ENCODE assay signal across 2 cellular contexts in the genomic region with DNA sequence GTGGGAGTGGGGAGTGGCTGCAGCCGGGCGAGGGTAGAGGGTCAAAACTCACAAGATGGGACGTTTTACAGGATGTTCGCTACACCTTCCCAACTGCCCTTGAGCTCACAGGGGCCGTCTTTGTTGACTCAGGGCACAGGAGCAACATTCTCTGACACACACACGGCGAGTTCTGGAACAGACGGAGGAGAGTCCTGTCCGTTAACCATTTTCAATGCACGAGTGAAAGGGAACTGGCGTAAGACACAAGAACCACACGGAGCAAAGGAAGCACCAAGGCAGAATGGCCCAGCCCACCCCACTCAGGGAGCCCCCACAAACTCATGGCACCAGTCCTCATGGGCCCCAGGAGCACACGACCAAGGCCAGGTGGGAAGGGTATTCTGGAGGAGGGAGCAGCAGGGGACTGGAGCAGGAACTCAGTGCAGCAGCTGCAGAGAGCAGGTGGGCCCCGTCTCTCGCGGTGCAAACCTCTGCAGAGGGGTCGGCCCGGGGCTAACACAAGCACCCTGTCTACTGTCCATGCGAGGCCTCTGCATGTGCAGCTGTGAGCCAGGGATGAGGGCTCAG.
A peak's percentile ranks its signal among the peaks of the same experiment; 100 is the strongest.
TF ChIP-seq lines count a peak whose summit lies in the region.

No MANE protein-coding gene starts in this region.

TF ChIP-seq in HepG2, 621 proteins besides CTCF, POLR2A, EP300 and RAD21 (continues in another document):
- 0 out of 2 replicates have a peak, but pooled peaks have one; percentile 23 for TF ChIP-seq NFKBIZ (CRISPR knock-in tag; IDR thresholded peaks at IDR 0.05)
- peak; percentile 26; the same call in 1 of the 2 replicates for TF ChIP-seq MIER2 (CRISPR knock-in tag; IDR thresholded peaks at IDR 0.05)
- peak; percentile 63; the same call in 1 of the 2 replicates for TF ChIP-seq HOXA3 (CRISPR knock-in tag; IDR thresholded peaks at IDR 0.05)
- TF ChIP-seq BCL6 (CRISPR knock-in tag; IDR thresholded peaks at IDR 0.05), result 0 out of 2 replicates have a peak, but pooled peaks have one; percentile 37
- TF ChIP-seq RARA (CRISPR knock-in tag; IDR thresholded peaks at IDR 0.05), result peak; percentile 78
- TF ChIP-seq ZNF121 (CRISPR knock-in tag; IDR thresholded peaks at IDR 0.05), result peak; percentile 39; the same call in 1 of the 2 replicates
- TF ChIP-seq ZNF556 (CRISPR knock-in tag; IDR thresholded peaks at IDR 0.05; ENCODE audit: borderline replicate concordance), result peak; percentile 68; the same call in 1 of the 2 replicates
- TF ChIP-seq MEIS1 (CRISPR knock-in tag; IDR thresholded peaks at IDR 0.05; ENCODE audit: borderline replicate concordance), result peak; percentile 39; the same call in 1 of the 2 replicates
- TF ChIP-seq ZBTB46 (CRISPR knock-in tag; IDR thresholded peaks at IDR 0.05; ENCODE audit: borderline replicate concordance), result no peak
- 0 out of 2 replicates have a peak, but pooled peaks have one; percentile 56 for TF ChIP-seq ZNF335 (CRISPR knock-in tag; IDR thresholded peaks at IDR 0.05)
- TF ChIP-seq LCORL (IDR thresholded peaks at IDR 0.05), result no peak
- peak; percentile 90 for TF ChIP-seq LCORL (CRISPR knock-in tag; IDR thresholded peaks at IDR 0.05)
- TF ChIP-seq HNF4A (CRISPR knock-in tag; IDR thresholded peaks at IDR 0.05), result peak; percentile 59
- peak; percentile 66; the same call in 1 of the 2 replicates for TF ChIP-seq ZBTB7B (CRISPR knock-in tag; IDR thresholded peaks at IDR 0.05)
- 0 out of 2 replicates have a peak, but pooled peaks have one; percentile 38 for TF ChIP-seq ZBTB21 (CRISPR knock-in tag; IDR thresholded peaks at IDR 0.05)
- TF ChIP-seq ZNF883 (CRISPR knock-in tag; IDR thresholded peaks at IDR 0.05; ENCODE audit: not compliant biosample characterization), result no peak
- TF ChIP-seq ZNF609 (CRISPR knock-in tag; IDR thresholded peaks at IDR 0.05; ENCODE audit: borderline replicate concordance), result 0 out of 2 replicates have a peak, but pooled peaks have one; percentile 37
- no peak for TF ChIP-seq KLF12 (CRISPR knock-in tag; IDR thresholded peaks at IDR 0.05; ENCODE audit: borderline replicate concordance)
- peak; percentile 61; the same call in 1 of the 2 replicates for TF ChIP-seq KDM6A (CRISPR knock-in tag; IDR thresholded peaks at IDR 0.05; ENCODE audit: low read depth)
- TF ChIP-seq ZNF296 (CRISPR knock-in tag; conservative IDR thresholded peaks at IDR 0.05), result 0 out of 2 replicates have a peak, but pooled peaks have one; percentile 56
- TF ChIP-seq, protein P1, sequence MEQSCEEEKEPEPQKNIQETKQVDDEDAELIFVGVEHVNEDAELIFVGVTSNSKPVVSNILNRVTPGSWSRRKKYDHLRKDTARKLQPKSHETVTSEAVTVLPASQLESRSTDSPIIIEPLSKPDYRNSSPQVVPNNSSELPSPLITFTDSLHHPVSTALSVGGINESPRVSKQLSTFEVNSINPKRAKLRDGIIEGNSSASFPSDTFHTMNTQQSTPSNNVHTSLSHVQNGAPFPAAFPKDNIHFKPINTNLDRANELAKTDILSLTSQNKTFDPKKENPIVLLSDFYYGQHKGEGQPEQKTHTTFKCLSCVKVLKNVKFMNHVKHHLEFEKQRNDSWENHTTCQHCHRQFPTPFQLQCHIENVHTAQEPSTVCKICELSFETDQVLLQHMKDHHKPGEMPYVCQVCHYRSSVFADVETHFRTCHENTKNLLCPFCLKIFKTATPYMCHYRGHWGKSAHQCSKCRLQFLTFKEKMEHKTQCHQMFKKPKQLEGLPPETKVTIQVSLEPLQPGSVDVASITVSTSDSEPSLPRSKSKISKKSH (CRISPR knock-in tag; IDR thresholded peaks at IDR 0.05; ENCODE audit: borderline replicate concordance), result 0 out of 2 replicates have a peak, but pooled peaks have one; percentile 65
- TF ChIP-seq KMT2A (CRISPR knock-in tag; IDR thresholded peaks at IDR 0.05), result peak; percentile 78; the same call in 1 of the 2 replicates
- TF ChIP-seq ATF7-NPFF (CRISPR knock-in tag; IDR thresholded peaks at IDR 0.05; ENCODE audit: low read depth), result no peak
- TF ChIP-seq ASH2L (IDR thresholded peaks at IDR 0.05; ENCODE audit: insufficient read length, low read depth, low read length), result peak; percentile 31

TF ChIP-seq in GM12891, 5 proteins besides CTCF, POLR2A, EP300 and RAD21:
- no peak for TF ChIP-seq SPI1 (IDR thresholded peaks at IDR 0.05; ENCODE audit: low read depth, low read length)
- no peak for TF ChIP-seq POU2F2 (IDR thresholded peaks at IDR 0.05; ENCODE audit: low read depth, low read length)
- TF ChIP-seq POLR2AphosphoS5 (IDR thresholded peaks at IDR 0.05; ENCODE audit: low read depth, low read length), result no peak
- TF ChIP-seq TAF1 (IDR thresholded peaks at IDR 0.05; ENCODE audit: low read depth, low read length), result no peak
- TF ChIP-seq PAX5 (IDR thresholded peaks at IDR 0.05; ENCODE audit: insufficient read depth, low read length, severe bottlenecking), result no peak
